1 cellular context compared by ENCODE assay signal in genomic region chr1:203795382-203796222, GRCh38.
TF ChIP-seq lines count a peak whose summit lies in the region.

Gene ZBED6 (plus strand): TSS chr1:203795623. CDS start chr1:203797523, 1,900 bp downstream.
Gene ZC3H11A (plus strand): TSS chr1:203795623. CDS start chr1:203817071, 21,448 bp downstream.

TF ChIP-seq in HepG2, 621 proteins besides CTCF, POLR2A, EP300 and RAD21 (continued from another document):
- no peak for TF ChIP-seq ZNF235 (CRISPR knock-in tag; IDR thresholded peaks at IDR 0.05; ENCODE audit: borderline replicate concordance)
- TF ChIP-seq ZNF124 (CRISPR knock-in tag; IDR thresholded peaks at IDR 0.05): peak; percentile 88; the same call in 1 of the 2 replicates
- TF ChIP-seq TRIM24 (CRISPR knock-in tag; IDR thresholded peaks at IDR 0.05): no peak
- TF ChIP-seq ZNF816 (CRISPR knock-in tag; IDR thresholded peaks at IDR 0.05; ENCODE audit: borderline replicate concordance): no peak
- TF ChIP-seq CCDC6 (CRISPR knock-in tag; IDR thresholded peaks at IDR 0.05): peak; percentile 36; the same call in 1 of the 2 replicates
- TF ChIP-seq RBFOX2 (IDR thresholded peaks at IDR 0.05; ENCODE audit: low read depth, low read length): peak; percentile 75
- no peak for TF ChIP-seq GLI4 (CRISPR knock-in tag; IDR thresholded peaks at IDR 0.05; ENCODE audit: borderline replicate concordance)
- TF ChIP-seq ZNF441 (CRISPR knock-in tag; IDR thresholded peaks at IDR 0.05; ENCODE audit: borderline replicate concordance): no peak
- 0 out of 2 replicates have a peak, but pooled peaks have one; percentile 2 for TF ChIP-seq ZNF543 (CRISPR knock-in tag; IDR thresholded peaks at IDR 0.05)
- TF ChIP-seq SAP130 (CRISPR knock-in tag; IDR thresholded peaks at IDR 0.05; ENCODE audit: low read depth): peak; percentile 81
- peak; percentile 59 for TF ChIP-seq ZFP90 (CRISPR knock-in tag; IDR thresholded peaks at IDR 0.05; ENCODE audit: borderline replicate concordance)
- peak; percentile 94 for TF ChIP-seq BHLHE40 (IDR thresholded peaks at IDR 0.05; ENCODE audit: low read length)
- TF ChIP-seq TOPORS (CRISPR knock-in tag; IDR thresholded peaks at IDR 0.05): no peak
- TF ChIP-seq SAFB2 (CRISPR knock-in tag; IDR thresholded peaks at IDR 0.05; ENCODE audit: borderline replicate concordance, low read depth): no peak
- TF ChIP-seq NR3C1 (CRISPR knock-in tag; IDR thresholded peaks at IDR 0.05): no peak
- TF ChIP-seq TBX3 (IDR thresholded peaks at IDR 0.05; ENCODE audit: borderline replicate concordance): peak; percentile 19; the same call in 1 of the 2 replicates
- no peak for TF ChIP-seq ZBTB38 (CRISPR knock-in tag; IDR thresholded peaks at IDR 0.05)
- no peak for TF ChIP-seq CEBPB (IDR thresholded peaks at IDR 0.05; ENCODE audit: borderline replicate concordance, low read depth, low read length)
- TF ChIP-seq ZNF12 (CRISPR knock-in tag; IDR thresholded peaks at IDR 0.05): no peak
- no peak for TF ChIP-seq JUN (CRISPR knock-in tag; IDR thresholded peaks at IDR 0.05)
- TF ChIP-seq RARA (CRISPR knock-in tag; IDR thresholded peaks at IDR 0.05): peak; percentile 59
- no peak for TF ChIP-seq ZNF251 (CRISPR knock-in tag; IDR thresholded peaks at IDR 0.05)
- TF ChIP-seq SSRP1 (CRISPR knock-in tag; IDR thresholded peaks at IDR 0.05): no peak
- TF ChIP-seq NFATC3 (CRISPR knock-in tag; IDR thresholded peaks at IDR 0.05): peak; percentile 69; the same call in 1 of the 2 replicates
- TF ChIP-seq ZNF253 (CRISPR knock-in tag; IDR thresholded peaks at IDR 0.05; ENCODE audit: borderline replicate concordance): no peak
- peak; percentile 50; the same call in 1 of the 2 replicates for TF ChIP-seq PATZ1 (CRISPR knock-in tag; IDR thresholded peaks at IDR 0.05)
- no peak for TF ChIP-seq SNAPC5 (CRISPR knock-in tag; IDR thresholded peaks at IDR 0.05; ENCODE audit: borderline replicate concordance)
- no peak for TF ChIP-seq ZNF780A (CRISPR knock-in tag; IDR thresholded peaks at IDR 0.05)
- no peak for TF ChIP-seq ARID3A (IDR thresholded peaks at IDR 0.05; ENCODE audit: low read depth, low read length)
- TF ChIP-seq ZNF768 (CRISPR knock-in tag; IDR thresholded peaks at IDR 0.05): peak; percentile 49; the same call in 1 of the 2 replicates
- no peak for TF ChIP-seq ZNF230 (CRISPR knock-in tag; IDR thresholded peaks at IDR 0.05)
- TF ChIP-seq PHF20 (CRISPR knock-in tag; IDR thresholded peaks at IDR 0.05): peak; percentile 65
- TF ChIP-seq SNAPC2 (CRISPR knock-in tag; IDR thresholded peaks at IDR 0.05): no peak
- peak; percentile 53; the same call in 1 of the 2 replicates for TF ChIP-seq RXRA (CRISPR knock-in tag; IDR thresholded peaks at IDR 0.05)
- no peak for TF ChIP-seq RORA (CRISPR knock-in tag; IDR thresholded peaks at IDR 0.05)
- TF ChIP-seq ARNT2 (CRISPR knock-in tag; IDR thresholded peaks at IDR 0.05; ENCODE audit: low read depth): no peak
- TF ChIP-seq ZNF589 (CRISPR knock-in tag; conservative IDR thresholded peaks at IDR 0.05): peak; percentile 13; the same call in 1 of the 2 replicates
- no peak for TF ChIP-seq CEBPZ (IDR thresholded peaks at IDR 0.05; ENCODE audit: low read length)
- TF ChIP-seq ZFX (CRISPR knock-in tag; IDR thresholded peaks at IDR 0.05; ENCODE audit: low read depth): peak; percentile 96
